Comparison of ENCODE assay signal across 30 cellular contexts in the genomic region with DNA sequence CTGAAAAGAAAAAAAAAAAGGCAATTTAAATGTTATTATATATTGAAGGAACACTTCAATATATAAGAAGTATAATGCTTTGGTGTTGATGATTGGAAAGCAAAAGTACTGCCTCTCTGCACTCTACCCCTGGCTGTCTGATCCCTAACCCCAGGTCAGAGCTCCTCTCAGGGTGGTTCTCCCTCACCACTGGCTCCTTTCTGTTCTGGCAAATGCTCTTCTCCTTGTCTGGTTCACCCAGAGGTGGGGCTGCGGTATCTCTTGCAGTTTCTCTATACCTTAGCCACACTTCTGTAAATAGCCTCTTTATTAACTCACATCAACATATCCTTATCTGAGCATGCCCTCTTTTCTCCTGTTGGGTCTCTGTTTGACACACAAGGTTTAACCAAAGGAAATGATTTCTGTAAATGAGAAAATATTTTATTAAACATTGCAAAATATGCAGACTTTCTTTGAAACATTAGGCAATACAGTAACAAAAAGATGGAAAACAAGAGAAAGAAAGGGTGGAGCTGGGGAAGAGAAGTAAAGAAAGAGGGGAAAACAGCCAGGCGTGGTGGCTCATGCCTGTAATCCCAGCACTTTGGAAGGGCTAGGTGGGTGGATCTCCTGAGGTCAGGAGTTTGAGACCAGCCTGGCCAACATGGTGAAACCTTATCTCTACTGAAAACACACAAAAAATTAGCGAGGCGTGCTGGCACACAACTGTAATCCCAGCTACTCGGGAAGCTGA.
"Had no signal": no experiment of that assay in that cellular context is flagged by ENCODE, and none has a peak within 500 bp of the region (broad histone marks: within the 10 kb centered on the region; RNA-seq: fewer than 3 reads in every experiment).

No MANE protein-coding gene starts in this region.

- H3K27me3 ChIP-seq: adrenal gland, MG63 had no signal

- ATAC-seq: activated CD8-positive, alpha-beta memory T cell treated with anti-CD3 and anti-CD28 coated beads, Interleukin-2, amount 10 ng/mL, durations not matched to agents 7 days and 5 days had no signal

- H3K4me3 ChIP-seq: adrenal gland, MG63 had no signal

- H3K27ac ChIP-seq: adrenal gland, WERI-Rb-1 had no signal

- DNase-seq: activated CD4-positive, alpha-beta memory T cell treated with anti-CD3 and anti-CD28 coated beads, Interleukin-2, amount 10 ng/mL, durations not matched to agents 7 days and 5 days; activated CD4-positive, alpha-beta T cell treated with anti-CD3 and anti-CD28 coated beads for 1 hour; activated CD4-positive, alpha-beta T cell treated with anti-CD3 and anti-CD28 coated beads for 48 hours; activated CD4-positive, CD25-positive, alpha-beta regulatory T cell; activated CD8-positive, alpha-beta memory T cell treated with anti-CD3 and anti-CD28 coated beads for 24 hours; activated CD8-positive, alpha-beta memory T cell treated with anti-CD3 and anti-CD28 coated beads, Interleukin-2, amount 10 ng/mL, durations not matched to agents 7 days and 5 days; activated CD8-positive, alpha-beta memory T cell treated with anti-CD3 and anti-CD28 coated beads, Interleukin-2, amount 50 U/mL, for 48 hours; activated effector memory CD4-positive, alpha-beta T cell treated with Interleukin-2 at 50 U/mL for 16 hours; activated naive CD4-positive, alpha-beta T cell treated with anti-CD3 and anti-CD28 coated beads, Interleukin-2, amount 10 ng/mL, durations not matched to agents 7 days and 5 days; activated naive CD8-positive, alpha-beta T cell treated with anti-CD3 and anti-CD28 coated beads for 36 hours; activated T-cell treated with anti-CD3 and anti-CD28 coated beads, Interleukin-2, amount 50 U/mL, for 48 hours; adrenal gland; anterior cingulate cortex; central memory CD4-positive, alpha-beta T cell; Karpas-422; KBM-7; MG63; NCI-H1048; NCI-H1436 treated with DMSO at 0.1 percent for 48 hours; NCI-H1694 treated with DMSO at 0.1 percent for 48 hours; NCI-H2029; NCI-H345; NCI-H524 treated with DMSO at 0.1 percent for 48 hours; NCI-H748 treated with DMSO at 0.1 percent for 48 hours; Right ventricle myocardium superior; SW 1271; T-helper 1 cell; T-helper 2 cell; T-helper 9 cell; WERI-Rb-1 had no signal

- H3K9me3 ChIP-seq: adrenal gland, MG63 had no signal

- H3K4me1 ChIP-seq: adrenal gland had no signal

- H3K36me3 ChIP-seq: adrenal gland, MG63, WERI-Rb-1 had no signal
